Comparison of ENCODE assay signal across 1 cellular context in the genomic region with DNA sequence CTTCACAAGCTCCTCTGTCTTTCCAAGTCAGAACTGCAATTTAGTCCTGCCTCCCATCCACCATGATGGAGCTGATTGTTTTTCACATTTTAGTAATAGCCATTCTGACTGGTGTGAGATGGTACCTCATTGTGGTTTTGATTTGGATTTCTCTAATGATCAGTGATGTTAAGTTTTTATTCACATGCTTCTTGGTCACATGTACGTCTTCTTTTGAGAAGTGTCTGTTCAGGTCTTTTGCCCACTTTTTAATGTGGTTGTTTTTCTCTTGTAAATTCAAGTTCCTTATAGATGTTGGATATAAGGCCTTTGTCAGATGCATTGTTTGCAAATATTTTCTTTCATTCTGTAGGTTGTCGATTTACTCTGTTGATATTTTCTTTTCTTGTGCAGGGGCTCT.
TF ChIP-seq lines count a peak whose summit lies in the region.

No MANE protein-coding gene starts in this region.

TF ChIP-seq in HCT116, 20 proteins besides CTCF, POLR2A, EP300 and RAD21:
- no peak for TF ChIP-seq TCF7L2 (IDR thresholded peaks at IDR 0.05; ENCODE audit: borderline replicate concordance, extremely low read depth, insufficient read depth, insufficient read length)
- TF ChIP-seq CBX3 (IDR thresholded peaks at IDR 0.05; ENCODE audit: low read depth), result no peak
- no peak for TF ChIP-seq EGR1 (IDR thresholded peaks at IDR 0.05; ENCODE audit: low read depth)
- TF ChIP-seq, protein P1, sequence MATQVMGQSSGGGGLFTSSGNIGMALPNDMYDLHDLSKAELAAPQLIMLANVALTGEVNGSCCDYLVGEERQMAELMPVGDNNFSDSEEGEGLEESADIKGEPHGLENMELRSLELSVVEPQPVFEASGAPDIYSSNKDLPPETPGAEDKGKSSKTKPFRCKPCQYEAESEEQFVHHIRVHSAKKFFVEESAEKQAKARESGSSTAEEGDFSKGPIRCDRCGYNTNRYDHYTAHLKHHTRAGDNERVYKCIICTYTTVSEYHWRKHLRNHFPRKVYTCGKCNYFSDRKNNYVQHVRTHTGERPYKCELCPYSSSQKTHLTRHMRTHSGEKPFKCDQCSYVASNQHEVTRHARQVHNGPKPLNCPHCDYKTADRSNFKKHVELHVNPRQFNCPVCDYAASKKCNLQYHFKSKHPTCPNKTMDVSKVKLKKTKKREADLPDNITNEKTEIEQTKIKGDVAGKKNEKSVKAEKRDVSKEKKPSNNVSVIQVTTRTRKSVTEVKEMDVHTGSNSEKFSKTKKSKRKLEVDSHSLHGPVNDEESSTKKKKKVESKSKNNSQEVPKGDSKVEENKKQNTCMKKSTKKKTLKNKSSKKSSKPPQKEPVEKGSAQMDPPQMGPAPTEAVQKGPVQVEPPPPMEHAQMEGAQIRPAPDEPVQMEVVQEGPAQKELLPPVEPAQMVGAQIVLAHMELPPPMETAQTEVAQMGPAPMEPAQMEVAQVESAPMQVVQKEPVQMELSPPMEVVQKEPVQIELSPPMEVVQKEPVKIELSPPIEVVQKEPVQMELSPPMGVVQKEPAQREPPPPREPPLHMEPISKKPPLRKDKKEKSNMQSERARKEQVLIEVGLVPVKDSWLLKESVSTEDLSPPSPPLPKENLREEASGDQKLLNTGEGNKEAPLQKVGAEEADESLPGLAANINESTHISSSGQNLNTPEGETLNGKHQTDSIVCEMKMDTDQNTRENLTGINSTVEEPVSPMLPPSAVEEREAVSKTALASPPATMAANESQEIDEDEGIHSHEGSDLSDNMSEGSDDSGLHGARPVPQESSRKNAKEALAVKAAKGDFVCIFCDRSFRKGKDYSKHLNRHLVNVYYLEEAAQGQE (IDR thresholded peaks at IDR 0.05; ENCODE audit: low read depth), result no peak
